In the genomic region with DNA sequence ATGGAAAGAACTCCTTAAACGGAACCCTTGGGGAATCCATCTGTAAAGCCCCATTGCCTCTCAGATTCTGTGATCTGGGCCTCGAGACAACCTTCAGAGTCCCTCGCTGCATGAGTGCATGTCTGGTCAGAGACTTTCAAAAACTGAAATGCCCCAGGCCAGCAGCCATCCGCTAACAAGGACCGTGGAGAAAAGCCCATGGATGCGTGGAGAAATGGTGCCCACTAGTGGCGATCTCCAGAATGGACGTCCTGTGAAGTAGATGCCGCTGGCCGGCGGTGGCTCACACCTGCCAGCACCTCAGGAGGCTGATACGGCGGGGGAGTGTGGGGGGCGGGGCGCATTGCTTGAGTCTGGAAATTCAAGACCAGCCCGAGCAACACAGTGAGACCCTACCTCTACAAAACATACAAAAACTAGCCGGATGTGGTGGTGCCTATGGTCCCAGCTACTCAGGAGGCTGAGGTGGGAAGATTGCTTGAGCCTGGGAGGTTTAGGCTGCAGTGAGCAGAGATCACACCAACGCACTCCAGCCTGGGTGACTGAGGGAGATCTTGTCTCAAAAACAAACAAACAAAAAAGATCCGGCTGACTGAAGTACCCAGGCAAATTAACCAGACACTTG, we compare ENCODE assay signal across 9 cellular contexts. TPM values are rescaled to one million over a fixed set of nuclear protein-coding genes. Genes with fewer than 3 reads are reported as not detected.
DNase-seq lines count a peak whose midpoint lies in the region; ATAC-seq, FAIRE-seq and TF ChIP-seq lines count a peak whose summit lies in the region.
"Had no signal": no experiment of that assay in that cellular context is flagged by ENCODE, and none has a peak within 500 bp of the region (broad histone marks: within the 10 kb centered on the region; RNA-seq: fewer than 3 reads in every experiment).

No MANE protein-coding gene starts in this region.

- H3K27me3 ChIP-seq in osteoblast (ENCODE audit: insufficient read depth, low read length): peaks cover 27% of the 10 kb centered on the region
- peaks cover 0 to 16% of the 10 kb centered on the region in 2 donors for H3K27me3 ChIP-seq in tibial artery

- H3K79me2 ChIP-seq in osteoblast (ENCODE audit: insufficient read depth, low read length): no peaks in the 10 kb centered on the region

- H3K4me1 ChIP-seq in osteoblast (ENCODE audit: insufficient read depth, low read length) (peaks cover 17% of the 10 kb centered on the region), tibial artery (peaks cover 0 to 9% (median 2%) of the 10 kb centered on the region in 4 donors)

- TF ChIP-seq CTCF in osteoblast (IDR thresholded peaks at IDR 0.05; ENCODE audit: extremely low read depth, low read depth, low read length): peak; percentile 93
- TF ChIP-seq CTCF in tibial artery (IDR thresholded peaks at IDR 0.05): peak; percentile 95 to 98

- H3K9me3 ChIP-seq in osteoblast (ENCODE audit: low read depth, low read length): no peaks in the 10 kb centered on the region
- H3K9me3 ChIP-seq in tibial artery: no peaks in the 10 kb centered on the region

- DNase-seq in DMS53 treated with DMSO at 0.1 percent for 48 hours (lab: John Stamatoyannopoulos, UW; ENCODE audit: unreplicated experiment) (peak; percentile 9), LoVo (ENCODE audit: low spot score) (peak; percentile 81), SHP77 treated with DMSO at 0.1 percent for 48 hours (lab: John Stamatoyannopoulos, UW) (peak; percentile 83), frontal cortex (ENCODE audit: low spot score in 2 of 2) (peak; percentile 79 to 85), osteoblast (ENCODE audit: insufficient read length, low spot score, missing footprints) (peak; percentile 98), tibial artery (peak; percentile 84 to 89)
- peak; percentile 94 for DNase-seq in activated effector memory CD4-positive, alpha-beta T cell treated with anti-CD3 and anti-CD28 coated beads, Interleukin-2, amount 50 U/mL, for 16 hours

- FAIRE-seq in frontal cortex (lab: Jason Lieb, UNC): no peak
- FAIRE-seq: islet of Langerhans had no signal

- no peak overlapping the region for H3K4me2 ChIP-seq in osteoblast (ENCODE audit: insufficient read depth, low read length)

- H3K36me3 ChIP-seq in osteoblast (ENCODE audit: insufficient read depth, low read length) (no peaks in the 10 kb centered on the region), tibial artery (no peaks in the 10 kb centered on the region)

- H3K27ac ChIP-seq in osteoblast (ENCODE audit: low read depth, low read length): no peak overlapping the region
- no peak overlapping the region for H3K27ac ChIP-seq in tibial artery

- H4K20me1 ChIP-seq in osteoblast (ENCODE audit: insufficient read depth, low read length): no peaks in the 10 kb centered on the region

- H2AFZ ChIP-seq in osteoblast (ENCODE audit: low read length): peak overlapping the region; percentile 15

- peak; percentile 86 for ATAC-seq in GM21717 (IDR thresholded peaks at IDR 0.05; ENCODE audit: unreplicated experiment)

- H3K4me3 ChIP-seq in osteoblast (ENCODE audit: insufficient read depth, low read length) (no peak overlapping the region), tibial artery (no peak overlapping the region)

- intact Hi-C loops in tibial artery (cut with DNase I; ENCODE audit: low total_unique reads): loop anchor here (2.0 kb wide), 1 partner anchor 278 kb away; no protein-coding TSS in a partner anchor

RNA-seq across cellular contexts. Expression of a gene that starts 7.9 kb away (rescaled TPM):
- 40.8 TPM for total RNA-seq in frontal cortex
- 82.2 and 85.7 TPM in 2 replicates for total RNA-seq in osteoblast

RNA-seq across cellular contexts. Expression of a gene that starts 47.8 kb away (rescaled TPM):
- not detected for total RNA-seq in frontal cortex
- not detected in 2 replicates for total RNA-seq in osteoblast

RNA-seq across cellular contexts. Expression of a gene that starts 54.6 kb away (rescaled TPM):
- 43.6 TPM for total RNA-seq in frontal cortex
- total RNA-seq in osteoblast: 25.0 and 28.9 TPM in 2 replicates

Comparison
In these comparisons a context has a peak if more than half of its experiments do, and no peak if none do; other contexts are left out.
1. DNase-seq: peak in every context shown above with its lines; median percentile 98 in osteoblast; 94 in activated effector memory CD4-positive, alpha-beta T cell treated with anti-CD3 and anti-CD28 coated beads, Interleukin-2, amount 50 U/mL, for 16 hours; 86 in tibial artery; 83 in SHP77 treated with DMSO at 0.1 percent for 48 hours; 82 in frontal cortex; 81 in LoVo; 9 in DMS53 treated with DMSO at 0.1 percent for 48 hours.